Comparison of ENCODE assay signal across 21 cellular contexts in genomic region chr13:50690020-50690419, GRCh38.
"Had no signal": no experiment of that assay in that cellular context is flagged by ENCODE, and none has a peak within 500 bp of the region (broad histone marks: within the 10 kb centered on the region; RNA-seq: fewer than 3 reads in every experiment).

No MANE protein-coding gene starts in this region.

- H3K9me3 Mint-ChIP-seq: memory B cell; naive thymus-derived CD4-positive, alpha-beta T cell had no signal

- H3K36me3 ChIP-seq: gastrocnemius medialis, heart right ventricle, left ventricle myocardium inferior, lower lobe of right lung, stomach, thoracic aorta, transverse colon had no signal

- ATAC-seq: esophagus mucosa; gastrocnemius medialis; heart right ventricle; lower lobe of right lung; naive thymus-derived CD4-positive, alpha-beta T cell; sciatic nerve had no signal

- H3K36me3 Mint-ChIP-seq: memory B cell; naive thymus-derived CD4-positive, alpha-beta T cell had no signal

- H3K27me3 Mint-ChIP-seq: memory B cell had no signal

- H3K4me3 Mint-ChIP-seq: memory B cell; naive thymus-derived CD4-positive, alpha-beta T cell had no signal

- H3K27ac ChIP-seq: coronary artery, gastrocnemius medialis, lower lobe of right lung, skin epidermis, stomach, thoracic aorta, transverse colon had no signal

- H3K27me3 ChIP-seq: gastrocnemius medialis, heart right ventricle, stomach, transverse colon had no signal

- H3K4me3 ChIP-seq: coronary artery, gastrocnemius medialis, heart right ventricle, left ventricle myocardium inferior, lower lobe of right lung, skin epidermis, stomach, thoracic aorta, transverse colon had no signal

- FAIRE-seq: keratinocyte had no signal

- H3K9me3 ChIP-seq: gastrocnemius medialis, heart right ventricle, left ventricle myocardium inferior, lower lobe of right lung, stomach, thoracic aorta, transverse colon had no signal

- H3K27ac Mint-ChIP-seq: memory B cell; naive thymus-derived CD4-positive, alpha-beta T cell had no signal

- DNase-seq: effector CD4-positive, alpha-beta T cell; gastrocnemius medialis; heart right ventricle; hypothalamus; left ventricle myocardium inferior; lower lobe of right lung; midbrain; naive thymus-derived CD4-positive, alpha-beta T cell; posterior cingulate gyrus; stimulated activated CD4-positive, alpha-beta T cell treated with anti-CD3 and anti-CD28 coated beads, Interleukin-2, amount 100 ng/mL, for 24 hours; stimulated activated naive CD4-positive, alpha-beta T cell; stomach; substantia nigra; transverse colon had no signal
